27 cellular contexts compared by ENCODE assay signal in the genomic region with DNA sequence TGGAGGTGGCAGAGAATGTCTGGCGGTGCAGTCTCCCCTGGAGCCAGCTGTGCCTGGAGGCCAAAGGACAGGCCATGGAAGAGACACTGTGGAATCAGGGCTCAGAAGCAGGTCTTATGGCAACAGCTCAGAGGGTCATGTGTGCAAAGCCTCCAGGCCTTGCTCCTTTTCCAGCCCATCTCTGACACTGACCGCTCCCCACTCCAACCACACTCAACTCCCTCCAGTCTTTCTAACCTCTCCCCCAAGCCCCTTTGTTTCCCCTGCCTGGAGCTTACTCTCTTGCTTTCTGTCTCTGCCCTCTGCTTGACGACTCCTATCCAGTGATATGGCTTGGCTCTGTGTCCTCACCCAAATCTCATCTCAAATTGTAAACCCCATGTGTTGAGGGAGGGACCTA. TPM values are rescaled to one million over a fixed set of nuclear protein-coding genes. Genes with fewer than 3 reads are reported as not detected.
"Had no signal": no experiment of that assay in that cellular context is flagged by ENCODE, and none has a peak within 500 bp of the region (broad histone marks: within the 10 kb centered on the region; RNA-seq: fewer than 3 reads in every experiment).

No MANE protein-coding gene starts in this region.

- H3K9me3 ChIP-seq: SK-N-SH had no signal

- H3K27ac Mint-ChIP-seq: IgD-negative memory B cell had no signal

- H3K4me1 Mint-ChIP-seq: IgD-negative memory B cell had no signal

- H3K27ac ChIP-seq: HL-60, KMS-11, RWPE1 had no signal

- H3K9me3 Mint-ChIP-seq: IgD-negative memory B cell had no signal

- ATAC-seq: K562, Panc1, PC-3 had no signal

- DNase-seq: MV-4-11, NCI-H1048, NCI-H1105 treated with DMSO at 0.1 percent for 48 hours, NCI-H1417 treated with DMSO at 0.1 percent for 48 hours, NCI-H146, NCI-H187, NCI-H2029, NCI-H2081 treated with DMSO at 0.1 percent for 48 hours, NCI-H2171, NCI-H226, NCI-H446, NCI-H510A, NCI-H524 treated with DMSO at 0.1 percent for 48 hours, NCI-H69, NCI-H774, PC-3, SHP77, SK-N-SH, SW 1271 had no signal

- H3K9ac ChIP-seq: KMS-11, SK-N-SH had no signal

- H3K4me3 ChIP-seq: K562 had no signal

- H3K36me3 Mint-ChIP-seq: IgD-negative memory B cell had no signal

RNA-seq across cellular contexts. Expression of gene CRMP1, which starts 34.2 kb away (rescaled TPM):
- total RNA-seq: MCF 10A, OCI-LY7, PC-3 had no signal
- polyA plus RNA-seq: IgD-negative memory B cell had no signal
